7 cellular contexts compared by ENCODE assay signal in the genomic region with DNA sequence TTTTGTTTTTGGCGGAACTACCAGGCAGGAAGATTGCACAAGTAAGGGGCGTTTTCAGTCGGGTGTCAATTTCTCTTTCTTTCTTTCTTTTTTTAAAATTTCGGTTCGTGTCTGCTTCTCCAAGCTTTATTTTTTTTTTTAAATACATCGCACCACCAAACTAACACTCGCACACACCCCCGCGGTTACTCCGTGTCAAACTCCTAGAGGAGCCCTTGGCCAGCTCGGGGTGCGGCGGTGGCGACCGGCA. TPM values are rescaled to one million over a fixed set of nuclear protein-coding genes. Genes with fewer than 3 reads are reported as not detected.
DNase-seq lines count a peak whose midpoint lies in the region; ATAC-seq and TF ChIP-seq lines count a peak whose summit lies in the region.

No MANE protein-coding gene starts in this region.

- H3K4me1 ChIP-seq in lower lobe of right lung: peaks cover 22% of the 10 kb centered on the region
- no peaks in the 10 kb centered on the region for H3K4me1 ChIP-seq in urinary bladder (ENCODE audit: insufficient read depth)

- in situ Hi-C loops in astrocyte of the cerebellum (cut with HindIII; ENCODE audit: low sequenced_read_pairs): loop anchor here (5.0 to 25.0 kb wide), 3 partner anchors 52 to 192 kb away; no protein-coding TSS in a partner anchor

- no peak for DNase-seq in astrocyte of the cerebellum (ENCODE audit: low read depth)
- DNase-seq in lower lobe of right lung: peak; percentile 70
- DNase-seq in NCI-H524 treated with DMSO at 0.1 percent for 48 hours (lab: John Stamatoyannopoulos, UW): no peak
- no peak for DNase-seq in MV-4-11 (lab: John Stamatoyannopoulos, UW)

- H3K9me3 ChIP-seq in lower lobe of right lung: no peaks in the 10 kb centered on the region

- H3K4me3 ChIP-seq in astrocyte of the cerebellum (ENCODE audit: low read depth, low read length): peak overlapping the region; percentile 82
- H3K4me3 ChIP-seq in lower lobe of right lung: peak overlapping the region; percentile 96
- peak overlapping the region; percentile 87 for H3K4me3 ChIP-seq in urinary bladder (ENCODE audit: low read depth, low read length)

- intact Hi-C loops in lower lobe of right lung (cut with DNase I): no loop called here

- TF ChIP-seq CTCF in astrocyte of the cerebellum (IDR thresholded peaks at IDR 0.05; ENCODE audit: low read depth, low read length, missing control alignments) (no peak), lower lobe of right lung (IDR thresholded peaks at IDR 0.05) (no peak)

- H3K36me3 ChIP-seq in lower lobe of right lung (no peaks in the 10 kb centered on the region), urinary bladder (ENCODE audit: insufficient read depth) (no peaks in the 10 kb centered on the region)

- ATAC-seq in GM19452 (IDR thresholded peaks at IDR 0.05; ENCODE audit: unreplicated experiment): peak; percentile 9
- ATAC-seq in HG03196 (IDR thresholded peaks at IDR 0.05; ENCODE audit: unreplicated experiment): peak; percentile 29
- peak; percentile 40 to 54 for ATAC-seq in lower lobe of right lung

- H3K27ac ChIP-seq in lower lobe of right lung (peak overlapping the region; percentile 93), urinary bladder (ENCODE audit: low read depth) (peak overlapping the region; percentile 97)

- WGBS in urinary bladder: under 1% methylated on average over 15 of the region's 15 CpGs

- H3K27me3 ChIP-seq in lower lobe of right lung (ENCODE audit: low read depth): no peaks in the 10 kb centered on the region

RNA-seq across cellular contexts. Expression of a gene that starts 0.3 kb away (rescaled TPM):
- 275 TPM for total RNA-seq in lower lobe of right lung
- 256 TPM for total RNA-seq in urinary bladder
- polyA plus RNA-seq in urinary bladder: 43.7 TPM
